ENCODE assay signal across 12 cellular contexts in the genomic region with DNA sequence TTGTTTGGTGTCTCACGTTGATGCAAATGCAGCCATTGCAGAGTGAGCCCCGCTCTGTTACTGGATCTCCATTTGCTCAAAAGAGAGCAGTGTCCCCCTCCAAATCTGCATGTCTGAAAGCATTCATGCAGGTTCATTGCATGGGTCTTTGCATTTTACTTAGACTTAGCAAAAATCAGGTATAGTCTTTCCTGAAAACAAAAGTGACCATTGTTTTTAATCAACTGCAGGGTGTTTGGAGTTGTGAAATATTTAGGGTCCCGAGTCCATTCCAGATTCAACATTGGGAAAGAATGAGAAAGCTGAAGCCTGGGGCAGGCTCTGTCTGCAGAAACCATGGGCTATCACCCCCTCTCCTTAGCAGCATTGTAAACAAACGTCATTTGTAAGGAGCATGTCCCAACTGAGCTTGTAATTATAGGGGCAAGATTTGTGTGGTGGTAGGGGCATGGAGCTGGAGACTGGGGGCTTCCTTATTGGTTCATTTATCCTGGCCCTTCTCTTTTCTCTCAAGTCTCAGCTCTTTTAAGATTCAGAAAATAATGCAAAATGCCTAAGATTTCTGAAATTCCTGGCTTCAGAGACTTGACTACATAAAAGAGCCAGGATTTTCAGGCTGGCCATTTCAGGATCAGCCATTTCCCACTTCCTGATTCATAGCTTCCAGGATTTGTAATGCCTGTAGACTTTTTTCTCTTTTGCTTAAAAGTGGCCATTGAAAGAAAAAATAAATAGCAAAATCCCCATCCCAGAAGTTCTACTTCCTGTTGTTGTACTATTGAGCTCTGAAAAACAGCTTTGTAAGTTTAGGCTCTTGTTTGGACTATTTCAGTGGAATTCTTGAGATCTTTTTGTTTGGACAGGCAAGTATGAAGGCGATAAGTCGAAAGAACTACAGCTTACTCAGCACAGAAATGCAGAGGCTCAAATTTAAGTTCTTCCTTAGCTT. TPM values are rescaled to one million over a fixed set of nuclear protein-coding genes. Genes with fewer than 3 reads are reported as not detected.
DNase-seq lines count a peak whose midpoint lies in the region; ATAC-seq and TF ChIP-seq lines count a peak whose summit lies in the region.
"Had no signal": no experiment of that assay in that cellular context is flagged by ENCODE, and none has a peak within 500 bp of the region (broad histone marks: within the 10 kb centered on the region; RNA-seq: fewer than 3 reads in every experiment).

No MANE protein-coding gene starts in this region.

- H3K27me3 Mint-ChIP-seq in brain, result no peaks in the 10 kb centered on the region
- H3K27me3 Mint-ChIP-seq: activated naive CD8-positive, alpha-beta T cell treated with anti-CD3 and anti-CD28 coated beads for 36 hours had no signal

- peaks cover 71% of the 10 kb centered on the region for H3K4me1 Mint-ChIP-seq in brain
- H3K4me1 Mint-ChIP-seq: activated B cell treated with CpG ODN at 0.5 μM for 24 hours had no signal

- intact Hi-C loops in gastrocnemius medialis (cut with DNase I; ENCODE audit: low total_unique reads) (no loop called here), posterior cingulate gyrus (cut with DNase I) (no loop called here)

- H3K27ac Mint-ChIP-seq in brain, result peak overlapping the region in 4 of 5 experiments; percentile 18 to 59 (median 50)
- H3K27ac Mint-ChIP-seq: activated B cell treated with CpG ODN at 0.5 μM for 24 hours; activated naive CD8-positive, alpha-beta T cell treated with anti-CD3 and anti-CD28 coated beads for 36 hours had no signal

- ATAC-seq in gastrocnemius medialis (no peak), GM21786 (IDR thresholded peaks at IDR 0.05; ENCODE audit: unreplicated experiment) (no peak)
- ATAC-seq: left colon had no signal

- peak; percentile 71 for DNase-seq in H7
- peak; percentile 43 for DNase-seq in iPS-NIHi7 (ENCODE audit: extremely low spot score)
- DNase-seq in gastrocnemius medialis, result no peak
- no peak for DNase-seq in posterior cingulate gyrus
- no peak for DNase-seq in NCI-H1092 (lab: John Stamatoyannopoulos, UW)
- DNase-seq in activated effector memory CD4-positive, alpha-beta T cell treated with Interleukin-2 at 50 U/mL for 16 hours, result no peak
- DNase-seq: activated B cell treated with CpG ODN at 0.5 μM for 24 hours; activated naive CD8-positive, alpha-beta T cell treated with anti-CD3 and anti-CD28 coated beads for 36 hours; left colon; NCI-H2171 treated with DMSO at 0.1 percent for 48 hours had no signal

- H3K4me1 ChIP-seq in gastrocnemius medialis, result peaks cover 18 to 57% of the 10 kb centered on the region in 2 donors

- no peaks in the 10 kb centered on the region for H3K9me3 ChIP-seq in gastrocnemius medialis

- H3K27me3 ChIP-seq in H7 (ENCODE audit: control insufficient read depth, insufficient read depth, low read length) (no peaks in the 10 kb centered on the region), gastrocnemius medialis (no peaks in the 10 kb centered on the region)

- in situ Hi-C loops in gastrocnemius medialis (cut with MboI; ENCODE audit: low sequenced_read_pairs in 4 of 4), result loop anchor here in 2 of 4 donors (25.0 kb wide), 1 partner anchor 391 kb away; no protein-coding TSS in a partner anchor

- peak overlapping the region in 3 of 4 donors; percentile 1 to 33 (median 8) for H3K27ac ChIP-seq in gastrocnemius medialis

- TF ChIP-seq CTCF in brain (conservative IDR thresholded peaks at IDR 0.05), result no peak
- TF ChIP-seq CTCF in gastrocnemius medialis (IDR thresholded peaks at IDR 0.05 in 4 of 5, conservative IDR thresholded peaks at IDR 0.05 in 1 of 5), result no peak

- peak overlapping the region in 2 of 5 experiments; percentile 17 to 19 for H3K4me3 Mint-ChIP-seq in brain
- H3K4me3 Mint-ChIP-seq: activated B cell treated with CpG ODN at 0.5 μM for 24 hours; activated naive CD8-positive, alpha-beta T cell treated with anti-CD3 and anti-CD28 coated beads for 36 hours had no signal

- no peak for TF ChIP-seq POLR2A in gastrocnemius medialis (IDR thresholded peaks at IDR 0.05)

- no peaks in the 10 kb centered on the region for H3K9me3 Mint-ChIP-seq in brain
- H3K9me3 Mint-ChIP-seq: activated B cell treated with CpG ODN at 0.5 μM for 24 hours; activated naive CD8-positive, alpha-beta T cell treated with anti-CD3 and anti-CD28 coated beads for 36 hours had no signal

- no peaks in the 10 kb centered on the region; the same call in 1 of the 2 replicates for H3K36me3 ChIP-seq in H7 (replicated peaks; ENCODE audit: control insufficient read depth, insufficient read depth, low read length)
- H3K36me3 ChIP-seq in gastrocnemius medialis, result no peaks in the 10 kb centered on the region

- no peak overlapping the region for H3K4me3 ChIP-seq in H7 (ENCODE audit: insufficient read depth, low read depth, low read length)
- no peak overlapping the region for H3K4me3 ChIP-seq in gastrocnemius medialis

- H3K36me3 Mint-ChIP-seq in brain, result peaks cover 20% of the 10 kb centered on the region

RNA-seq across cellular contexts. Expression of gene IGF1R, which starts 23.0 kb away (rescaled TPM):
- 33.0 and 50.2 TPM in 2 replicates for total RNA-seq in H7 (2014; rRNA removed; shearing (Covaris generic))
- polyA plus RNA-seq in brain (ENCODE audit: insufficient read depth, low read depth, low replicate concordance), result 11.4 TPM
- total RNA-seq in gastrocnemius medialis, result 10 to 100 TPM; 10.1 to 50.4 (median 12.3) TPM

Comparison
In these comparisons a context has a peak if more than half of its experiments do, and no peak if none do; other contexts are left out.
1. DNase-seq: peak in H7 (single experiment) and iPS-NIHi7 (single experiment); none in gastrocnemius medialis (0 of 2), posterior cingulate gyrus (0 of 10), NCI-H1092 (single experiment) and activated effector memory CD4-positive, alpha-beta T cell treated with Interleukin-2 at 50 U/mL for 16 hours (single experiment).